In the genomic region with DNA sequence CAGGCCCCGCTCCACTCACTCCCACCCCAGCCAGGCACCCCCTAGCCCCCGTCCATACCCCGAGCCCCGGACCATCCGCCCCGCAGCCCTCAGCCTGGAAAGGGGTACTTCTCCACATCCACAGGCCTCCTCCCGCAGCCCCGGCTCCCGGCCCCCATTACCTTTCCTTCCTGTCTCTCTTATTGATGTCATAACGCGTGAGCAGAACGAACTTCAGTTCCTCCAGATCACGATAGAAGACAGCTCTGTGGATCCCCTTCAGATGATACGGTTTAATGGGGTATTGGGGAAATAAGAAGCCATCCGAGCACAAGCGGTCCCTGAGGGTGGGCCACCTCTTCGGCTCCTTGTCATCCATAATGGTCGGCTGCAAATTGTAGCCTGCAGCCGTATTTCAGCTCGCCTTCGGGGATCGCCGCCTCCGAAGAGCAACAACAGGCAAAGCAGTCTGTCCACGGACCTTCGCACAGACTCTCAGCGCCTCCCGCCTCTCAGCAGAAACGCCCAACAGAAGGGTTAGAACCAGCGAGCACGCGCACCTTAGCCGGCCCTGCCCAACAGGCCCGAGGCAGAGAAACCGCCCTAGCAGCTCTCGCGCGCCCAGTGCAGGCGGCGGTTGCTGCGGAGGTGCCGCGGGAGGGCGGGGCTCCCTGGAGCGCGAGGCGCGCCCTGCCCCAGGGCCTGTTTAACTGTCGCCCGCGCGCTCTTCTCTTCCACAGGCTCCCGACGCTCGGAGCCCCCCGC, we compare ENCODE assay signal across 8 cellular contexts. TPM values are rescaled to one million over a fixed set of nuclear protein-coding genes. Genes with fewer than 3 reads are reported as not detected.
DNase-seq lines count a peak whose midpoint lies in the region; ATAC-seq, FAIRE-seq and TF ChIP-seq lines count a peak whose summit lies in the region.
"Not testable (repeated sequence)": the region's sequence is repeated elsewhere in the genome, so short reads cannot be mapped to it uniquely, and the experiment has no call there.

TSS of gene ANKRD36C (minus strand) at position 474 of the 744 bp plus-strand sequence. CDS start at position 358, 116 bp downstream.

- CTCF ChIA-PET in mammary epithelial cell (lab: Charles Lee; ENCODE audit: low non-redundant PET): interaction anchor here (0.6 kb wide), 1 partner anchor 33 kb away, joined by 17 read pairs; no protein-coding TSS in a partner anchor

- peak in 1 of 2 donors; percentile 12 for TF ChIP-seq EP300 in tibial nerve (IDR thresholded peaks at IDR 0.05)

- not testable (repeated sequence) for TF ChIP-seq CTCF in GM12875 (IDR thresholded peaks at IDR 0.05; ENCODE audit: borderline replicate concordance, insufficient read depth, low read depth, low read length); mammary epithelial cell (conservative IDR thresholded peaks at IDR 0.05 in 1 of 2, IDR thresholded peaks at IDR 0.05 in 1 of 2; ENCODE audit: extremely low read depth in 1 of 2, insufficient read depth in 1 of 2, low read depth in 1 of 2, low read length in 2 of 2); neutrophil (IDR thresholded peaks at IDR 0.05)
- TF ChIP-seq CTCF in tibial nerve (IDR thresholded peaks at IDR 0.05): peak in 1 of 5 experiments; percentile 24

- intact Hi-C loops in mammary epithelial cell (cut with micrococcal nuclease): loop anchor here (1.0 to 2.0 kb wide), 3 partner anchors 125 to 517 kb away; partner anchors contain the start of gene ADRA2B
- intact Hi-C loops in left ventricle myocardium superior (cut with micrococcal nuclease): not testable (repeated sequence)

- peak; percentile 96 for ATAC-seq in left ventricle myocardium superior

- not testable (repeated sequence) for H3K27me3 ChIP-seq in mammary epithelial cell (ENCODE audit: insufficient read depth, low read length); tibial nerve
- peaks cover 12% of the 10 kb centered on the region for H3K27me3 ChIP-seq in neutrophil

- not testable (repeated sequence) for H3K36me3 ChIP-seq in mammary epithelial cell (ENCODE audit: insufficient read depth, low read length); neutrophil; tibial nerve

- dilution Hi-C loops in mammary epithelial cell (cut with HindIII; ENCODE audit: low sequenced_read_pairs): not testable (repeated sequence)

- not testable (repeated sequence) for H3K79me2 ChIP-seq in mammary epithelial cell (ENCODE audit: insufficient read depth, low read length)

- not testable (repeated sequence) for TF ChIP-seq POLR2A in H54 (IDR thresholded peaks at IDR 0.05; ENCODE audit: low read depth, low read length)
- TF ChIP-seq POLR2A in tibial nerve (IDR thresholded peaks at IDR 0.05): peak in 1 of 2 donors; percentile 42

- FAIRE-seq in H54 (lab: Jason Lieb, UNC): peak; percentile 84

- in situ Hi-C loops in mammary epithelial cell (cut with MboI; ENCODE audit: low sequenced_read_pairs in 2 of 2): not testable (repeated sequence)

- DNase-seq in H54 (ENCODE audit: insufficient read length, low spot score): peak; percentile 2
- peak; percentile 29 for DNase-seq in HS-27A (ENCODE audit: low read depth)
- peak; percentile 16 for DNase-seq in T-helper 22 cell (ENCODE audit: low read depth)
- DNase-seq in mammary epithelial cell: peak; percentile 57
- peak; percentile 45 for DNase-seq in left ventricle myocardium superior
- not testable (repeated sequence) for DNase-seq in tibial nerve (ENCODE audit: low spot score in 2 of 2)

- not testable (repeated sequence) for H3K4me1 ChIP-seq in mammary epithelial cell (ENCODE audit: insufficient read depth, low read length); neutrophil (ENCODE audit: control insufficient read depth in 1 of 2, insufficient read depth in 1 of 2, low read depth in 1 of 2, low read length in 1 of 2); tibial nerve

- peak within 1 kb of the TSS; percentile 97 for H3K4me2 ChIP-seq in mammary epithelial cell (ENCODE audit: insufficient read depth, low read depth, low read length)

- not testable (repeated sequence) for H3K9me3 ChIP-seq in mammary epithelial cell (replicated peaks; ENCODE audit: insufficient read depth, low read length); neutrophil; tibial nerve

- peak within 1 kb of the TSS; percentile 96 for H2AFZ ChIP-seq in mammary epithelial cell (ENCODE audit: low read depth, low read length)

- H3K27ac ChIP-seq in mammary epithelial cell (ENCODE audit: insufficient read depth, low read depth, low read length) (peak within 1 kb of the TSS; percentile 62), neutrophil (peak within 1 kb of the TSS; percentile 66), tibial nerve (peak within 1 kb of the TSS; percentile 79 to 92 (median 88))

- not testable (repeated sequence) for BruUV-seq in mammary epithelial cell (replicated peaks; lab: Mats Ljungman, UMichigan)

- WGBS in mammary epithelial cell (ENCODE audit: low coverage, missing lambda C conversion rate): under 1% methylated on average over 17 of the region's 56 CpGs
- WGBS in tibial nerve, 2 donors: 0 to 1% methylated on average over 17 to 23 of the region's 56 CpGs

- H3K9ac ChIP-seq in mammary epithelial cell (ENCODE audit: insufficient read depth, low read length): peak within 1 kb of the TSS; percentile 84

- not testable (repeated sequence) for H4K20me1 ChIP-seq in mammary epithelial cell (ENCODE audit: insufficient read depth, low read length)

- H3K4me3 ChIP-seq in GM12875 (ENCODE audit: low read depth, low read length) (peak within 1 kb of the TSS; percentile 59), mammary epithelial cell (replicated peaks in 1 of 3; ENCODE audit: insufficient read depth in 1 of 3, low read depth in 2 of 3, low read length in 3 of 3) (peak within 1 kb of the TSS; percentile 64 to 68 (median 64)), neutrophil (ENCODE audit: low read depth in 1 of 2, low read length in 1 of 2) (peak within 1 kb of the TSS; percentile 70 to 84), tibial nerve (peak within 1 kb of the TSS; percentile 63 to 75 (median 66))

RNA-seq across cellular contexts. Expression of gene ANKRD36C, which starts in this region (rescaled TPM):
- total RNA-seq in mammary epithelial cell: 10 to 100 TPM; 37.0 to 45.0 TPM
- 2.2 TPM for polyA plus RNA-seq in mammary epithelial cell
- polyA minus RNA-seq in mammary epithelial cell: 12.3 TPM
- total RNA-seq in left ventricle myocardium superior: 6.8 TPM
- total RNA-seq in tibial nerve: 10 to 100 TPM; 68.2 to 69.7 (median 69.2) TPM
